In genomic region chr4:53653484-53654053, GRCh38 we compare ENCODE assay signal across 8 cellular contexts.
DNase-seq lines count a peak whose midpoint lies in the region; ATAC-seq and TF ChIP-seq lines count a peak whose summit lies in the region.
"Had no signal": no experiment of that assay in that cellular context is flagged by ENCODE, and none has a peak within 500 bp of the region (broad histone marks: within the 10 kb centered on the region; RNA-seq: fewer than 3 reads in every experiment).

No MANE protein-coding gene starts in this region.

- no peaks in the 10 kb centered on the region for H3K27me3 ChIP-seq in lower lobe of right lung (ENCODE audit: low read depth)
- H3K27me3 ChIP-seq in CD4-positive, alpha-beta T cell (ENCODE audit: control insufficient read depth, insufficient read depth, low read length) = no peaks in the 10 kb centered on the region

- H3K36me3 Mint-ChIP-seq in CD4-positive, alpha-beta T cell (ENCODE audit: low read depth) = no peaks in the 10 kb centered on the region

- no peak overlapping the region for H3K27ac Mint-ChIP-seq in CD4-positive, alpha-beta T cell

- no peaks in the 10 kb centered on the region for H3K4me1 Mint-ChIP-seq in CD4-positive, alpha-beta T cell (ENCODE audit: low read depth)

- H3K4me1 ChIP-seq in lower lobe of right lung = peaks cover 32% of the 10 kb centered on the region

- intact Hi-C loops in lower lobe of right lung (cut with DNase I) = no loop called here
- intact Hi-C loops in CD4-positive, alpha-beta T cell (cut with DNase I, micrococcal nuclease) = no loop called here

- no peaks in the 10 kb centered on the region for H3K36me3 ChIP-seq in lower lobe of right lung

- POLR2A ChIA-PET in CD4-positive, alpha-beta T cell (lab: Charles Lee) = no interaction called here

- H3K9me3 Mint-ChIP-seq in CD4-positive, alpha-beta T cell = no peaks in the 10 kb centered on the region

- H3K27ac ChIP-seq in lower lobe of right lung = peak overlapping the region; percentile 8
- no peak overlapping the region for H3K27ac ChIP-seq in CD4-positive, alpha-beta T cell (ENCODE audit: low read depth, low read length)

- no peak overlapping the region for H3K4me3 ChIP-seq in lower lobe of right lung

- no peak overlapping the region for H3K4me3 Mint-ChIP-seq in CD4-positive, alpha-beta T cell

- DNase-seq in RPMI7951 (ENCODE audit: low read depth) (peak; percentile 80), lower lobe of right lung (no peak)
- DNase-seq in CD4-positive, alpha-beta T cell = no peak
- DNase-seq in stimulated activated CD4-positive, alpha-beta T cell treated with anti-CD3 and anti-CD28 coated beads, Interleukin-4, amount 100 ng/mL, for 24 hours = no peak

- no peaks in the 10 kb centered on the region for H3K9me3 ChIP-seq in lower lobe of right lung
- H3K9me3 ChIP-seq in CD4-positive, alpha-beta T cell (ENCODE audit: control insufficient read depth, low read length) = no peaks in the 10 kb centered on the region

- peak; percentile 70 for ATAC-seq in GM18907 (IDR thresholded peaks at IDR 0.05; ENCODE audit: unreplicated experiment)
- ATAC-seq in HG03139 (IDR thresholded peaks at IDR 0.05; ENCODE audit: unreplicated experiment) = peak; percentile 65
- ATAC-seq in lower lobe of right lung = peak in 1 of 2 donors; percentile 37
- ATAC-seq in CD4-positive, alpha-beta T cell (ENCODE audit: poor library complexity) = no peak
- ATAC-seq in activated CD4-positive, CD25-positive, alpha-beta regulatory T cell treated with anti-CD3 and anti-CD28 coated beads, Interleukin-2, amount 50 U/mL, for 24 hours = no peak
- ATAC-seq: Panc1 had no signal

- TF ChIP-seq CTCF in lower lobe of right lung (IDR thresholded peaks at IDR 0.05) = no peak
- no peak for TF ChIP-seq CTCF in CD4-positive, alpha-beta T cell (IDR thresholded peaks at IDR 0.05)

- peaks cover 16% of the 10 kb centered on the region for H3K27me3 Mint-ChIP-seq in CD4-positive, alpha-beta T cell

- CTCF ChIA-PET in CD4-positive, alpha-beta T cell (lab: Charles Lee) = no interaction called here

Comparison
In these comparisons a context has a peak if more than half of its experiments do, and no peak if none do; other contexts are left out.
1. ATAC-seq: peak in GM18907 (single experiment) and HG03139 (single experiment); none in CD4-positive, alpha-beta T cell (single experiment) and activated CD4-positive, CD25-positive, alpha-beta regulatory T cell treated with anti-CD3 and anti-CD28 coated beads, Interleukin-2, amount 50 U/mL, for 24 hours (0 of 2).